In genomic region chr12:120862664-120863063, GRCh38 we compare ENCODE assay signal across 11 cellular contexts. TPM values are rescaled to one million over a fixed set of nuclear protein-coding genes. Genes with fewer than 3 reads are reported as not detected.
DNase-seq lines count a peak whose midpoint lies in the region; ATAC-seq lines count a peak whose summit lies in the region.
"Had no signal": no experiment of that assay in that cellular context is flagged by ENCODE, and none has a peak within 500 bp of the region (broad histone marks: within the 10 kb centered on the region; RNA-seq: fewer than 3 reads in every experiment).

No MANE protein-coding gene starts in this region.

- H3K27me3 Mint-ChIP-seq in T-helper 17 cell: no peaks in the 10 kb centered on the region
- H3K27me3 Mint-ChIP-seq in memory B cell: no peaks in the 10 kb centered on the region
- no peaks in the 10 kb centered on the region for H3K27me3 Mint-ChIP-seq in activated T-helper 2 cell treated with anti-CD3 and anti-CD28 coated beads, Interferon-gamma antibody, Interleukin-2, Interleukin-4, amounts not matched to agents 10 μg/mL and 5 μg/mL and 100 μg/mL, durations not matched to agents 14 hours and 24 hours and 36 hours (ENCODE audit: low read depth)
- H3K27me3 Mint-ChIP-seq: CD4-positive, alpha-beta memory T cell had no signal

- ATAC-seq in T-helper 17 cell (no peak), memory B cell (ENCODE audit: low read depth) (no peak)
- ATAC-seq: A549, HCT116 had no signal

- intact Hi-C loops in activated T-helper 2 cell treated with anti-CD3 and anti-CD28 coated beads, Interferon-gamma antibody, Interleukin-2, Interleukin-4, amounts not matched to agents 10 μg/mL and 5 μg/mL and 100 μg/mL, durations not matched to agents 14 hours and 24 hours and 36 hours (cut with micrococcal nuclease): no loop called here

- H3K27ac Mint-ChIP-seq in T-helper 17 cell (peak overlapping the region; percentile 4), memory B cell (peak overlapping the region; percentile 57)
- no peak overlapping the region for H3K27ac Mint-ChIP-seq in activated T-helper 2 cell treated with anti-CD3 and anti-CD28 coated beads, Interferon-gamma antibody, Interleukin-2, Interleukin-4, amounts not matched to agents 10 μg/mL and 5 μg/mL and 100 μg/mL, durations not matched to agents 14 hours and 24 hours and 36 hours

- no peaks in the 10 kb centered on the region for H3K9me3 Mint-ChIP-seq in memory B cell
- H3K9me3 Mint-ChIP-seq in activated T-helper 2 cell treated with anti-CD3 and anti-CD28 coated beads, Interferon-gamma antibody, Interleukin-2, Interleukin-4, amounts not matched to agents 10 μg/mL and 5 μg/mL and 100 μg/mL, durations not matched to agents 14 hours and 24 hours and 36 hours: peaks cover 6% of the 10 kb centered on the region

- peaks cover 3% of the 10 kb centered on the region for H3K36me3 Mint-ChIP-seq in T-helper 17 cell (ENCODE audit: low read depth)
- H3K36me3 Mint-ChIP-seq in memory B cell: peaks cover 2% of the 10 kb centered on the region
- peaks cover 19% of the 10 kb centered on the region for H3K36me3 Mint-ChIP-seq in activated T-helper 2 cell treated with anti-CD3 and anti-CD28 coated beads, Interferon-gamma antibody, Interleukin-2, Interleukin-4, amounts not matched to agents 10 μg/mL and 5 μg/mL and 100 μg/mL, durations not matched to agents 14 hours and 24 hours and 36 hours (ENCODE audit: low read depth)

- no peak for DNase-seq in T-helper 17 cell
- DNase-seq in iPS DF 19.7 (ENCODE audit: low read depth, low spot score): peak; percentile 38
- DNase-seq in memory B cell (ENCODE audit: low spot score in 2 of 2): no peak
- no peak for DNase-seq in stimulated activated CD4-positive, alpha-beta T cell treated with anti-CD3 and anti-CD28 coated beads, Interleukin-4, amount 100 ng/mL, for 1 hour
- DNase-seq in activated T-helper 2 cell treated with anti-CD3 and anti-CD28 coated beads, Interferon-gamma antibody, Interleukin-2, Interleukin-4, amounts not matched to agents 10 μg/mL and 5 μg/mL and 100 μg/mL, durations not matched to agents 14 hours and 24 hours and 36 hours (ENCODE audit: low spot score): no peak
- DNase-seq in inferior parietal cortex (ENCODE audit: extremely low spot score): no peak
- DNase-seq: BE2C; CD4-positive, alpha-beta memory T cell; DMS79 had no signal

- H3K4me1 Mint-ChIP-seq in T-helper 17 cell: peaks cover 27% of the 10 kb centered on the region
- peaks cover 21% of the 10 kb centered on the region for H3K4me1 Mint-ChIP-seq in memory B cell
- peaks cover 24% of the 10 kb centered on the region for H3K4me1 Mint-ChIP-seq in activated T-helper 2 cell treated with anti-CD3 and anti-CD28 coated beads, Interferon-gamma antibody, Interleukin-2, Interleukin-4, amounts not matched to agents 10 μg/mL and 5 μg/mL and 100 μg/mL, durations not matched to agents 14 hours and 24 hours and 36 hours (ENCODE audit: low read depth)

- H3K9me3 ChIP-seq in T-helper 17 cell (ENCODE audit: control insufficient read depth, low read length, poor library complexity, severe bottlenecking): no peaks in the 10 kb centered on the region
- H3K9me3 ChIP-seq: BE2C had no signal

- H3K4me3 Mint-ChIP-seq in T-helper 17 cell (no peak overlapping the region), memory B cell (no peak overlapping the region)
- no peak overlapping the region for H3K4me3 Mint-ChIP-seq in activated T-helper 2 cell treated with anti-CD3 and anti-CD28 coated beads, Interferon-gamma antibody, Interleukin-2, Interleukin-4, amounts not matched to agents 10 μg/mL and 5 μg/mL and 100 μg/mL, durations not matched to agents 14 hours and 24 hours and 36 hours (ENCODE audit: low read depth)
- H3K4me3 Mint-ChIP-seq: CD4-positive, alpha-beta memory T cell had no signal

RNA-seq across cellular contexts. Expression of gene SPPL3, which starts 41.5 kb away (rescaled TPM):
- total RNA-seq in T-helper 17 cell: 10 to 100 TPM; 44.6 to 60.7 TPM
- total RNA-seq in activated T-helper 2 cell treated with anti-CD3 and anti-CD28 coated beads, Interferon-gamma antibody, Interleukin-2, Interleukin-4, amounts not matched to agents 10 μg/mL and 5 μg/mL and 100 μg/mL, durations not matched to agents 14 hours and 24 hours and 36 hours: 33.4 and 38.2 TPM in 2 replicates
